Comparison of ENCODE assay signal across 12 cellular contexts in genomic region chr1:2330511-2331199, GRCh38.
A peak's percentile ranks its signal among the peaks of the same experiment; 100 is the strongest.
DNase-seq lines count a peak whose midpoint lies in the region; ATAC-seq and TF ChIP-seq lines count a peak whose summit lies in the region.
"Had no signal": no experiment of that assay in that cellular context is flagged by ENCODE, and none has a peak within 500 bp of the region (broad histone marks: within the 10 kb centered on the region; RNA-seq: fewer than 3 reads in every experiment).

No MANE protein-coding gene starts in this region.

- TF ChIP-seq EP300 in gastroesophageal sphincter (IDR thresholded peaks at IDR 0.05): no peak
- TF ChIP-seq EP300 in ovary (IDR thresholded peaks at IDR 0.05): no peak

- H3K27me3 Mint-ChIP-seq in WTC11 (ENCODE audit: low read depth): no peaks in the 10 kb centered on the region; the same call in 1 of the 2 replicates
- H3K27me3 Mint-ChIP-seq in activated naive CD8-positive, alpha-beta T cell treated with anti-CD3 and anti-CD28 coated beads, Interleukin-2, amount 50 U/mL, for 24 hours: no peaks in the 10 kb centered on the region
- H3K27me3 Mint-ChIP-seq: T-helper 17 cell had no signal

- POLR2A ChIA-PET in WTC11 (lab: Charles Lee): no interaction called here

- peak overlapping the region; percentile 48 to 84 (median 83) for H3K27ac ChIP-seq in gastroesophageal sphincter
- H3K27ac ChIP-seq in ovary: peak overlapping the region; percentile 48 to 52
- H3K27ac ChIP-seq: A549 had no signal

- H3K36me3 ChIP-seq in gastroesophageal sphincter (no peaks in the 10 kb centered on the region), ovary (no peaks in the 10 kb centered on the region)

- no peak for TF ChIP-seq CTCF in WTC11 (IDR thresholded peaks at IDR 0.05)
- TF ChIP-seq CTCF in gastroesophageal sphincter (IDR thresholded peaks at IDR 0.05): peak in 3 of 4 experiments; percentile 5 to 42 (median 32)
- TF ChIP-seq CTCF in ovary (IDR thresholded peaks at IDR 0.05): no peak

- 0 out of 2 replicates have a peak overlapping the region, but pooled peaks have one; percentile 65 for H3K27ac Mint-ChIP-seq in WTC11
- no peak overlapping the region for H3K27ac Mint-ChIP-seq in activated naive CD8-positive, alpha-beta T cell treated with anti-CD3 and anti-CD28 coated beads, Interleukin-2, amount 50 U/mL, for 24 hours
- H3K27ac Mint-ChIP-seq: T-helper 17 cell had no signal

- peaks cover 8% of the 10 kb centered on the region for H3K36me3 Mint-ChIP-seq in WTC11
- no peaks in the 10 kb centered on the region for H3K36me3 Mint-ChIP-seq in activated naive CD8-positive, alpha-beta T cell treated with anti-CD3 and anti-CD28 coated beads, Interleukin-2, amount 50 U/mL, for 24 hours (ENCODE audit: low read depth)

- intact Hi-C loops in ovary (cut with DNase I): no loop called here

- no peaks in the 10 kb centered on the region for H3K4me1 Mint-ChIP-seq in WTC11
- H3K4me1 Mint-ChIP-seq in activated naive CD8-positive, alpha-beta T cell treated with anti-CD3 and anti-CD28 coated beads, Interleukin-2, amount 50 U/mL, for 24 hours: no peaks in the 10 kb centered on the region

- 33 to 45% methylated on average over 9 to 13 of the region's 32 CpGs for WGBS in gastroesophageal sphincter (ENCODE audit: low coverage in 1 of 2), 2 donors
- 13 to 30% (median 16%) methylated on average over 32 of the region's 32 CpGs for WGBS in ovary, 3 donors

- H3K27me3 ChIP-seq in gastroesophageal sphincter (no peaks in the 10 kb centered on the region), ovary (no peaks in the 10 kb centered on the region)

- H3K4me3 ChIP-seq in gastroesophageal sphincter (no peak overlapping the region), ovary (no peak overlapping the region)
- H3K4me3 ChIP-seq: A549 had no signal

- no peak for ATAC-seq in WTC11
- peak; percentile 92 for ATAC-seq in gastroesophageal sphincter
- no peak for ATAC-seq in activated naive CD8-positive, alpha-beta T cell treated with anti-CD3 and anti-CD28 coated beads, Interleukin-2, amount 50 U/mL, for 24 hours
- ATAC-seq in GM19328 (IDR thresholded peaks at IDR 0.05; ENCODE audit: unreplicated experiment): no peak
- ATAC-seq in HG03378 (IDR thresholded peaks at IDR 0.05; ENCODE audit: unreplicated experiment): no peak
- ATAC-seq: A549, T-helper 17 cell had no signal

- peak; percentile 38 for DNase-seq in A172 (ENCODE audit: low spot score)
- no peak for DNase-seq in WTC11 (ENCODE audit: low spot score)
- DNase-seq in ovary: peak; percentile 69 to 88 (median 75)
- DNase-seq in activated naive CD8-positive, alpha-beta T cell treated with anti-CD3 and anti-CD28 coated beads, Interleukin-2, amount 50 U/mL, for 24 hours: no peak
- DNase-seq in GM19238 (ENCODE audit: insufficient read length, low spot score): no peak
- DNase-seq: MM.1S, NCI-H748 treated with DMSO at 0.1 percent for 48 hours, T-helper 17 cell had no signal

- no peaks in the 10 kb centered on the region for H3K9me3 ChIP-seq in gastroesophageal sphincter
- H3K9me3 ChIP-seq in ovary: no peaks in the 10 kb centered on the region
- H3K9me3 ChIP-seq: A549 had no signal

- CTCF ChIA-PET in WTC11 (lab: Charles Lee): no interaction called here

- H3K4me1 ChIP-seq in gastroesophageal sphincter: peaks cover 2 to 24% (median 21%) of the 10 kb centered on the region in 3 donors
- H3K4me1 ChIP-seq in ovary (ENCODE audit: insufficient read depth): peaks cover 11% of the 10 kb centered on the region

- no peak overlapping the region for H3K4me3 Mint-ChIP-seq in WTC11
- no peak overlapping the region for H3K4me3 Mint-ChIP-seq in activated naive CD8-positive, alpha-beta T cell treated with anti-CD3 and anti-CD28 coated beads, Interleukin-2, amount 50 U/mL, for 24 hours
- H3K4me3 Mint-ChIP-seq: T-helper 17 cell had no signal

- TF ChIP-seq POLR2A in gastroesophageal sphincter (IDR thresholded peaks at IDR 0.05) (no peak), ovary (IDR thresholded peaks at IDR 0.05) (no peak)

- peaks cover 5% of the 10 kb centered on the region for H3K9me3 Mint-ChIP-seq in WTC11
- H3K9me3 Mint-ChIP-seq in activated naive CD8-positive, alpha-beta T cell treated with anti-CD3 and anti-CD28 coated beads, Interleukin-2, amount 50 U/mL, for 24 hours: no peaks in the 10 kb centered on the region

TF ChIP-seq in WTC11, 78 proteins besides CTCF, POLR2A, EP300 and RAD21 (continues in another document):
- TF ChIP-seq FOXP1 (CRISPR knock-in tag; IDR thresholded peaks at IDR 0.05; ENCODE audit: borderline replicate concordance) (no peak), ARID4B (CRISPR knock-in tag; IDR thresholded peaks at IDR 0.05; ENCODE audit: borderline replicate concordance) (no peak), ZBTB21 (CRISPR knock-in tag; IDR thresholded peaks at IDR 0.05; ENCODE audit: borderline replicate concordance) (no peak), NR1H2 (CRISPR knock-in tag; IDR thresholded peaks at IDR 0.05) (no peak), ZNF532 (CRISPR knock-in tag; IDR thresholded peaks at IDR 0.05; ENCODE audit: borderline replicate concordance) (no peak)

Comparison
In these comparisons a context has a peak if more than half of its experiments do, and no peak if none do; other contexts are left out.
1. DNase-seq: peak in A172 (single experiment) and ovary (5 of 5); none in WTC11 (single experiment), activated naive CD8-positive, alpha-beta T cell treated with anti-CD3 and anti-CD28 coated beads, Interleukin-2, amount 50 U/mL, for 24 hours (single experiment) and GM19238 (single experiment).
2. CTCF ChIP-seq: peak in gastroesophageal sphincter (3 of 4); none in WTC11 (single experiment) and ovary (0 of 3).